7 cellular contexts compared by ENCODE assay signal in the genomic region with DNA sequence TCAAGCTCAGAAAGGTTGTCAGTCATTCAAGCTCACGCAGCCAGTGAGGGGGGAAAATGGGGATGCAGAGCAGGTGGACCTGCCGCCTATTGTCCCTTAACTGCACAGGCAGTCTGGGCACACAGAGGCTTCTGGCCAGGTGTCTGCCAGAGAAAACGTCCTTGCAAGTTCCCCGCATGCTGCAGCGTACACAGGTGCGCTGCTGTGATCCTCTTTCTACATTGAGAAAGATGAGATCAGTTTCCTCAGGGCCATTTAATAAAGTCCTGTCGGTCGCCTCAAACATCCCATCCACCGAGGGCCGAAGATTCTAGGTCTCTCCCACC. TPM values are rescaled to one million over a fixed set of nuclear protein-coding genes. Genes with fewer than 3 reads are reported as not detected.
DNase-seq lines count a peak whose midpoint lies in the region; ATAC-seq and TF ChIP-seq lines count a peak whose summit lies in the region.

No MANE protein-coding gene starts in this region.

- no peak for TF ChIP-seq CTCF in WTC11 (IDR thresholded peaks at IDR 0.05)

- H3K36me3 ChIP-seq in iPS DF 6.9 (ENCODE audit: control insufficient read depth, insufficient read depth, low read length), result no peaks in the 10 kb centered on the region; the same call in 1 of the 2 replicates

- CTCF ChIA-PET in WTC11 (lab: Charles Lee), result interaction anchor here (0.8 to 2.0 kb wide), 3 partner anchors 12 to 308 kb away, joined by 3 to 18 read pairs (median 5); no protein-coding TSS in a partner anchor

- H3K4me3 Mint-ChIP-seq in WTC11, result peak overlapping the region; percentile 97
- peak overlapping the region; percentile 93 to 99 for H3K4me3 Mint-ChIP-seq in stimulated activated naive CD8-positive, alpha-beta T cell treated with anti-CD3 and anti-CD28 coated beads, Interleukin-15, amount 100 ng/mL, for 72 hours

- ATAC-seq in HG03103 (IDR thresholded peaks at IDR 0.05; ENCODE audit: low read depth, unreplicated experiment), result peak; percentile 11
- peak; percentile 2 for ATAC-seq in WTC11
- no peak for ATAC-seq in stimulated activated naive CD8-positive, alpha-beta T cell treated with anti-CD3 and anti-CD28 coated beads, Interleukin-15, amount 100 ng/mL, for 72 hours
- no peak for ATAC-seq in GM21723 (IDR thresholded peaks at IDR 0.05; ENCODE audit: unreplicated experiment)
- no peak for ATAC-seq in GM21529 (IDR thresholded peaks at IDR 0.05; ENCODE audit: unreplicated experiment)

- peak overlapping the region; percentile 62; the same call in 1 of the 2 replicates for H3K4me3 ChIP-seq in iPS DF 6.9 (ENCODE audit: low read length)

- no peaks in the 10 kb centered on the region for H3K9me3 Mint-ChIP-seq in WTC11
- no peaks in the 10 kb centered on the region for H3K9me3 Mint-ChIP-seq in stimulated activated naive CD8-positive, alpha-beta T cell treated with anti-CD3 and anti-CD28 coated beads, Interleukin-15, amount 100 ng/mL, for 72 hours

- peak overlapping the region; percentile 65; the same call in 1 of the 2 replicates for H3K27ac Mint-ChIP-seq in WTC11
- H3K27ac Mint-ChIP-seq in stimulated activated naive CD8-positive, alpha-beta T cell treated with anti-CD3 and anti-CD28 coated beads, Interleukin-15, amount 100 ng/mL, for 72 hours, result peak overlapping the region; percentile 96 to 99

- H3K27ac ChIP-seq in iPS DF 6.9 (ENCODE audit: low read length), result no peak overlapping the region

- peaks cover 27% of the 10 kb centered on the region for H3K4me1 Mint-ChIP-seq in WTC11
- H3K4me1 Mint-ChIP-seq in stimulated activated naive CD8-positive, alpha-beta T cell treated with anti-CD3 and anti-CD28 coated beads, Interleukin-15, amount 100 ng/mL, for 72 hours, result peaks cover 49% of the 10 kb centered on the region

- no CpG with 5 or more reads among the region's 10 CpGs for WGBS in iPS DF 6.9 (ENCODE audit: insufficient coverage, insufficient read length)

- H3K36me3 Mint-ChIP-seq in WTC11, result peaks cover 3% of the 10 kb centered on the region; the same call in 1 of the 2 replicates

- DNase-seq in WTC11 (ENCODE audit: low spot score), result no peak
- no peak for DNase-seq in iPS DF 6.9 (ENCODE audit: low read depth, low spot score)
- DNase-seq in stimulated activated naive CD8-positive, alpha-beta T cell treated with anti-CD3 and anti-CD28 coated beads, Interleukin-15, amount 100 ng/mL, for 72 hours, result no peak
- no peak for DNase-seq in kidney glomerular epithelial cell (lab: John Stamatoyannopoulos, UW)

- POLR2A ChIA-PET in WTC11 (lab: Charles Lee), result interaction anchor here (0.5 to 1.0 kb wide), 3 partner anchors 9 to 500 kb away, joined by 4 read pairs; no protein-coding TSS in a partner anchor

- no peaks in the 10 kb centered on the region for H3K9me3 ChIP-seq in iPS DF 6.9 (ENCODE audit: control insufficient read depth, insufficient read depth, low read length)

- no peaks in the 10 kb centered on the region for H3K27me3 ChIP-seq in iPS DF 6.9 (ENCODE audit: control insufficient read depth, insufficient read depth, low read length)

- H3K4me1 ChIP-seq in iPS DF 6.9 (ENCODE audit: control insufficient read depth, insufficient read depth, low read length), result no peaks in the 10 kb centered on the region

- no peaks in the 10 kb centered on the region; the same call in 1 of the 2 replicates for H3K27me3 Mint-ChIP-seq in WTC11 (ENCODE audit: low read depth)
- no peaks in the 10 kb centered on the region for H3K27me3 Mint-ChIP-seq in stimulated activated naive CD8-positive, alpha-beta T cell treated with anti-CD3 and anti-CD28 coated beads, Interleukin-15, amount 100 ng/mL, for 72 hours

TF ChIP-seq in WTC11, 78 proteins besides CTCF, POLR2A, EP300 and RAD21:
- TF ChIP-seq GABPB1 (CRISPR knock-in tag; IDR thresholded peaks at IDR 0.05) (peak; percentile 59; the same call in 1 of the 2 replicates), CBFB (CRISPR knock-in tag; IDR thresholded peaks at IDR 0.05; ENCODE audit: low read depth) (no peak)

RNA-seq across cellular contexts. Expression of gene TSEN2, which starts 0.4 kb away (rescaled TPM):
- 19.9 to 21.1 TPM (median 20.2 TPM) in 3 replicates for total RNA-seq in WTC11 (2021)

Comparison
In these comparisons a context has a peak if more than half of its experiments do, and no peak if none do; other contexts are left out.
1. ATAC-seq: peak in HG03103 (single experiment) and WTC11 (single experiment); none in stimulated activated naive CD8-positive, alpha-beta T cell treated with anti-CD3 and anti-CD28 coated beads, Interleukin-15, amount 100 ng/mL, for 72 hours (single experiment), GM21723 (single experiment) and GM21529 (single experiment).